1 cellular context compared by ENCODE assay signal in genomic region chr3:110166791-110167190, GRCh38.
TF ChIP-seq lines count a peak whose summit lies in the region.

No MANE protein-coding gene starts in this region.

TF ChIP-seq in GM23338, 12 proteins besides CTCF, POLR2A, EP300 and RAD21 (continued from another document):
- TF ChIP-seq, protein P1, sequence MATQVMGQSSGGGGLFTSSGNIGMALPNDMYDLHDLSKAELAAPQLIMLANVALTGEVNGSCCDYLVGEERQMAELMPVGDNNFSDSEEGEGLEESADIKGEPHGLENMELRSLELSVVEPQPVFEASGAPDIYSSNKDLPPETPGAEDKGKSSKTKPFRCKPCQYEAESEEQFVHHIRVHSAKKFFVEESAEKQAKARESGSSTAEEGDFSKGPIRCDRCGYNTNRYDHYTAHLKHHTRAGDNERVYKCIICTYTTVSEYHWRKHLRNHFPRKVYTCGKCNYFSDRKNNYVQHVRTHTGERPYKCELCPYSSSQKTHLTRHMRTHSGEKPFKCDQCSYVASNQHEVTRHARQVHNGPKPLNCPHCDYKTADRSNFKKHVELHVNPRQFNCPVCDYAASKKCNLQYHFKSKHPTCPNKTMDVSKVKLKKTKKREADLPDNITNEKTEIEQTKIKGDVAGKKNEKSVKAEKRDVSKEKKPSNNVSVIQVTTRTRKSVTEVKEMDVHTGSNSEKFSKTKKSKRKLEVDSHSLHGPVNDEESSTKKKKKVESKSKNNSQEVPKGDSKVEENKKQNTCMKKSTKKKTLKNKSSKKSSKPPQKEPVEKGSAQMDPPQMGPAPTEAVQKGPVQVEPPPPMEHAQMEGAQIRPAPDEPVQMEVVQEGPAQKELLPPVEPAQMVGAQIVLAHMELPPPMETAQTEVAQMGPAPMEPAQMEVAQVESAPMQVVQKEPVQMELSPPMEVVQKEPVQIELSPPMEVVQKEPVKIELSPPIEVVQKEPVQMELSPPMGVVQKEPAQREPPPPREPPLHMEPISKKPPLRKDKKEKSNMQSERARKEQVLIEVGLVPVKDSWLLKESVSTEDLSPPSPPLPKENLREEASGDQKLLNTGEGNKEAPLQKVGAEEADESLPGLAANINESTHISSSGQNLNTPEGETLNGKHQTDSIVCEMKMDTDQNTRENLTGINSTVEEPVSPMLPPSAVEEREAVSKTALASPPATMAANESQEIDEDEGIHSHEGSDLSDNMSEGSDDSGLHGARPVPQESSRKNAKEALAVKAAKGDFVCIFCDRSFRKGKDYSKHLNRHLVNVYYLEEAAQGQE (IDR thresholded peaks at IDR 0.05; ENCODE audit: unreplicated experiment), result no peak
- TF ChIP-seq POLR2AphosphoS5 (IDR thresholded peaks at IDR 0.05; ENCODE audit: low read depth) (no peak), ETS1 (IDR thresholded peaks at IDR 0.05) (no peak), CREB1 (CRISPR knock-in tag; IDR thresholded peaks at IDR 0.05; ENCODE audit: low read depth) (no peak), ZNF114 (CRISPR knock-in tag; IDR thresholded peaks at IDR 0.05) (no peak), STAT1 (IDR thresholded peaks at IDR 0.05; ENCODE audit: unreplicated experiment) (no peak), ZNF331 (CRISPR knock-in tag; IDR thresholded peaks at IDR 0.05; ENCODE audit: low read depth) (no peak), NANOG (IDR thresholded peaks at IDR 0.05; ENCODE audit: borderline replicate concordance) (no peak)
- TF ChIP-seq, protein P2, sequence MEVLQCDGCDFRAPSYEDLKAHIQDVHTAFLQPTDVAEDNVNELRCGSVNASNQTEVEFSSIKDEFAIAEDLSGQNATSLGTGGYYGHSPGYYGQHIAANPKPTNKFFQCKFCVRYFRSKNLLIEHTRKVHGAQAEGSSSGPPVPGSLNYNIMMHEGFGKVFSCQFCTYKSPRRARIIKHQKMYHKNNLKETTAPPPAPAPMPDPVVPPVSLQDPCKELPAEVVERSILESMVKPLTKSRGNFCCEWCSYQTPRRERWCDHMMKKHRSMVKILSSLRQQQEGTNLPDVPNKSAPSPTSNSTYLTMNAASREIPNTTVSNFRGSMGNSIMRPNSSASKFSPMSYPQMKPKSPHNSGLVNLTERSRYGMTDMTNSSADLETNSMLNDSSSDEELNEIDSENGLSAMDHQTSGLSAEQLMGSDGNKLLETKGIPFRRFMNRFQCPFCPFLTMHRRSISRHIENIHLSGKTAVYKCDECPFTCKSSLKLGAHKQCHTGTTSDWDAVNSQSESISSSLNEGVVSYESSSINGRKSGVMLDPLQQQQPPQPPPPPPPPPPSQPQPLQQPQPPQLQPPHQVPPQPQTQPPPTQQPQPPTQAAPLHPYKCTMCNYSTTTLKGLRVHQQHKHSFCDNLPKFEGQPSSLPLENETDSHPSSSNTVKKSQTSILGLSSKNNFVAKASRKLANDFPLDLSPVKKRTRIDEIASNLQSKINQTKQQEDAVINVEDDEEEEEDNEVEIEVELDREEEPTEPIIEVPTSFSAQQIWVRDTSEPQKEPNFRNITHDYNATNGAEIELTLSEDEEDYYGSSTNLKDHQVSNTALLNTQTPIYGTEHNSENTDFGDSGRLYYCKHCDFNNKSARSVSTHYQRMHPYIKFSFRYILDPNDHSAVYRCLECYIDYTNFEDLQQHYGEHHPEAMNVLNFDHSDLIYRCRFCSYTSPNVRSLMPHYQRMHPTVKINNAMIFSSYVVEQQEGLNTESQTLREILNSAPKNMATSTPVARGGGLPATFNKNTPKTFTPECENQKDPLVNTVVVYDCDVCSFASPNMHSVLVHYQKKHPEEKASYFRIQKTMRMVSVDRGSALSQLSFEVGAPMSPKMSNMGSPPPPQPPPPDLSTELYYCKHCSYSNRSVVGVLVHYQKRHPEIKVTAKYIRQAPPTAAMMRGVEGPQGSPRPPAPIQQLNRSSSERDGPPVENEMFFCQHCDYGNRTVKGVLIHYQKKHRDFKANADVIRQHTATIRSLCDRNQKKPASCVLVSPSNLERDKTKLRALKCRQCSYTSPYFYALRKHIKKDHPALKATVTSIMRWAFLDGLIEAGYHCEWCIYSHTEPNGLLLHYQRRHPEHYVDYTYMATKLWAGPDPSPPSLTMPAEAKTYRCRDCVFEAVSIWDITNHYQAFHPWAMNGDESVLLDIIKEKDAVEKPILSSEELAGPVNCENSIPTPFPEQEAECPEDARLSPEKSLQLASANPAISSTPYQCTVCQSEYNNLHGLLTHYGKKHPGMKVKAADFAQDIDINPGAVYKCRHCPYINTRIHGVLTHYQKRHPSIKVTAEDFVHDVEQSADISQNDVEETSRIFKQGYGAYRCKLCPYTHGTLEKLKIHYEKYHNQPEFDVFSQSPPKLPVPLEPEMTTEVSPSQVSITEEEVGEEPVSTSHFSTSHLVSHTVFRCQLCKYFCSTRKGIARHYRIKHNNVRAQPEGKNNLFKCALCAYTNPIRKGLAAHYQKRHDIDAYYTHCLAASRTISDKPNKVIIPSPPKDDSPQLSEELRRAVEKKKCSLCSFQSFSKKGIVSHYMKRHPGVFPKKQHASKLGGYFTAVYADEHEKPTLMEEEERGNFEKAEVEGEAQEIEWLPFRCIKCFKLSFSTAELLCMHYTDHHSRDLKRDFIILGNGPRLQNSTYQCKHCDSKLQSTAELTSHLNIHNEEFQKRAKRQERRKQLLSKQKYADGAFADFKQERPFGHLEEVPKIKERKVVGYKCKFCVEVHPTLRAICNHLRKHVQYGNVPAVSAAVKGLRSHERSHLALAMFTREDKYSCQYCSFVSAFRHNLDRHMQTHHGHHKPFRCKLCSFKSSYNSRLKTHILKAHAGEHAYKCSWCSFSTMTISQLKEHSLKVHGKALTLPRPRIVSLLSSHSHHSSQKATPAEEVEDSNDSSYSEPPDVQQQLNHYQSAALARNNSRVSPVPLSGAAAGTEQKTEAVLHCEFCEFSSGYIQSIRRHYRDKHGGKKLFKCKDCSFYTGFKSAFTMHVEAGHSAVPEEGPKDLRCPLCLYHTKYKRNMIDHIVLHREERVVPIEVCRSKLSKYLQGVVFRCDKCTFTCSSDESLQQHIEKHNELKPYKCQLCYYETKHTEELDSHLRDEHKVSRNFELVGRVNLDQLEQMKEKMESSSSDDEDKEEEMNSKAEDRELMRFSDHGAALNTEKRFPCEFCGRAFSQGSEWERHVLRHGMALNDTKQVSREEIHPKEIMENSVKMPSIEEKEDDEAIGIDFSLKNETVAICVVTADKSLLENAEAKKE (CRISPR knock-in tag; IDR thresholded peaks at IDR 0.05), result no peak
TF ChIP-seq in GM23338: peak in this region for 0.
